9 cellular contexts compared by ENCODE assay signal in the genomic region with DNA sequence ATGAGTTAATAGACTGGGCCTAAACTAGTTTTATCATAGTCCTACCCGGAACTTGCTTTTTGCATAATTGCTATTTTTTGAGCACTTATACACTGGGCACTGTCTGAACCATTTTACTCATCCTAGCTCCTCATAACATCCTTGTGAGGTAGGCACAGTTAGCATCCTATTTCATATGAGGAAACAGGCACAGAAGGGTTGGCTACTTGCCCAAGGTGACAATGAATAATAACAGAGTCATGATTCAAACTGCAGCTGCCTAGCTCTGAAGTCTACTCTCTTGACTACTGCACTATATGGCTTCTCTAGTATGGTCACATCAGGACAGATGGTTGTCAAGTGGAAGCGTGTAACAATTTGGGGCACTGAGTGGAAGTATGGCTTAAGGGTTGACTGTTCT. TPM values are rescaled to one million over a fixed set of nuclear protein-coding genes. Genes with fewer than 3 reads are reported as not detected.
DNase-seq lines count a peak whose midpoint lies in the region; ATAC-seq and TF ChIP-seq lines count a peak whose summit lies in the region.
"Had no signal": no experiment of that assay in that cellular context is flagged by ENCODE, and none has a peak within 500 bp of the region (broad histone marks: within the 10 kb centered on the region; RNA-seq: fewer than 3 reads in every experiment).

No MANE protein-coding gene starts in this region.

- TF ChIP-seq EP300 in gastroesophageal sphincter (IDR thresholded peaks at IDR 0.05) = no peak

- TF ChIP-seq CTCF in A673 (conservative IDR thresholded peaks at IDR 0.05; ENCODE audit: low read depth, low read length) (no peak), gastroesophageal sphincter (IDR thresholded peaks at IDR 0.05) (no peak)

- ATAC-seq in GM18505 (IDR thresholded peaks at IDR 0.05; ENCODE audit: unreplicated experiment) = no peak
- no peak for ATAC-seq in HG02981 (IDR thresholded peaks at IDR 0.05; ENCODE audit: unreplicated experiment)
- no peak for ATAC-seq in gastroesophageal sphincter
- no peak for ATAC-seq in HG03280 (IDR thresholded peaks at IDR 0.05; ENCODE audit: unreplicated experiment)

- POLR2A ChIA-PET in A673 (lab: Charles Lee; ENCODE audit: low non-redundant PET) = no interaction called here

- H3K4me3 ChIP-seq in A673 (ENCODE audit: low read depth, low read length, poor library complexity, severe bottlenecking) (no peak overlapping the region), gastroesophageal sphincter (no peak overlapping the region)

- H3K27me3 ChIP-seq in A673 (replicated peaks; ENCODE audit: insufficient read depth, low read depth, low read length, poor library complexity) (no peaks in the 10 kb centered on the region), gastroesophageal sphincter (no peaks in the 10 kb centered on the region)

- no TSS peak for BruUV-seq in A673 (replicated peaks; lab: Mats Ljungman, UMichigan)

- no peaks in the 10 kb centered on the region for H3K4me1 ChIP-seq in A673 (ENCODE audit: insufficient read depth, low read length, poor library complexity, severe bottlenecking)
- H3K4me1 ChIP-seq in gastroesophageal sphincter = peaks cover 0 to 4% (median 0%) of the 10 kb centered on the region in 3 donors

- WGBS in gastroesophageal sphincter (ENCODE audit: low coverage in 1 of 2), 2 donors = 48 to 52% methylated on average over 2 of the region's 2 CpGs

- H3K36me3 ChIP-seq in A673 (ENCODE audit: insufficient read depth, low read length, poor library complexity, severe bottlenecking) (no peaks in the 10 kb centered on the region), gastroesophageal sphincter (no peaks in the 10 kb centered on the region)

- CTCF ChIA-PET in A673 (lab: Charles Lee) = no interaction called here

- intact Hi-C loops in A673 (cut with micrococcal nuclease; ENCODE audit: unreplicated experiment) = no loop called here

- DNase-seq in A673 (ENCODE audit: low spot score) = peak; percentile 35
- peak; percentile 56 for DNase-seq in HPDE6-E6E7 (ENCODE audit: extremely low spot score)
- peak; percentile 21 for DNase-seq in NCI-H510A (lab: John Stamatoyannopoulos, UW)
- DNase-seq in dedifferentiated amniotic fluid mesenchymal stem cell (ENCODE audit: extremely low spot score) = peak; percentile 53

- H3K27ac ChIP-seq in A673 (ENCODE audit: low read depth, low read length, poor library complexity, severe bottlenecking) (no peak overlapping the region), gastroesophageal sphincter (no peak overlapping the region)
- H3K27ac ChIP-seq: C4-2B had no signal

- TF ChIP-seq POLR2A in GM18505 (IDR thresholded peaks at IDR 0.05; ENCODE audit: borderline replicate concordance, extremely low read depth, insufficient read depth, insufficient read length) (no peak), gastroesophageal sphincter (IDR thresholded peaks at IDR 0.05) (no peak)

- H3K9me3 ChIP-seq in A673 (ENCODE audit: low read depth, low read length, poor library complexity, severe bottlenecking) (no peaks in the 10 kb centered on the region), gastroesophageal sphincter (no peaks in the 10 kb centered on the region)

RNA-seq across cellular contexts. Expression of a gene that starts 18.2 kb away (rescaled TPM):
- total RNA-seq in A673 (2021) = 27.2 and 28.0 TPM in 2 replicates
- 10 to 100 TPM; 37.3 to 49.8 (median 40.4) TPM for total RNA-seq in gastroesophageal sphincter
